Comparison of ENCODE assay signal across 31 cellular contexts in the genomic region with DNA sequence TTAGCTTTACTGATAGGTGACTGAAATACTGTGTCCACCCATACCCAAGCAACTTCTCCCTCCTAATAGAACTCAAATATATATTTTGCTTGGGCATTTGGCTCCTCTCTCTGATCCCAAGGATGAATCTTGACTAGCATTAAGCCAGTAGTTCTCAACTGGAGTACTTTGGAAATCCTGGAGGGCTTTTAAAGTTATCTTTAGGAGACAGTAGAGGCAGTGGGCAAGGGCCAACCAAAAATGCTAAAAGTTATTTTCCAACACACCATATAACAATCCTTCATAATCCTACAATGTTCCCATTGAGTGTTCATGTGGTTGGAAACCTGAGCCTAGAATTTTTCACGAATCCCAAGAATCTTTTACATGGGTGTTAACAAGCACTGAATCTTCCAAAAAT. TPM values are rescaled to one million over a fixed set of nuclear protein-coding genes. Genes with fewer than 3 reads are reported as not detected.
A peak's percentile ranks its signal among the peaks of the same experiment; 100 is the strongest.
DNase-seq lines count a peak whose midpoint lies in the region; ATAC-seq, FAIRE-seq and TF ChIP-seq lines count a peak whose summit lies in the region.
"Had no signal": no experiment of that assay in that cellular context is flagged by ENCODE, and none has a peak within 500 bp of the region (broad histone marks: within the 10 kb centered on the region; RNA-seq: fewer than 3 reads in every experiment).

No MANE protein-coding gene starts in this region.

- FAIRE-seq in A549 (lab: Jason Lieb, UNC): no peak
- FAIRE-seq: islet of Langerhans had no signal

- no peak overlapping the region for H3K4me3 ChIP-seq in A549
- H3K4me3 ChIP-seq in CD8-positive, alpha-beta memory T cell (ENCODE audit: low read length): no peak overlapping the region
- H3K4me3 ChIP-seq: GM23338, prostate gland had no signal

- peaks cover 11 to 32% (median 29%) of the 10 kb centered on the region in 3 donors for H3K4me1 Mint-ChIP-seq in CD8-positive, alpha-beta memory T cell
- H3K4me1 Mint-ChIP-seq in activated T-helper 17 cell treated with anti-CD3 and anti-CD28 coated beads, Interleukin-2, amount 50 U/mL, for 72 hours: peaks cover 6% of the 10 kb centered on the region
- H3K4me1 Mint-ChIP-seq in naive thymus-derived CD8-positive, alpha-beta T cell: peaks cover 8 to 26% (median 20%) of the 10 kb centered on the region in 4 donors
- H3K4me1 Mint-ChIP-seq: endodermal cell, GM23338 had no signal

- no peaks in the 10 kb centered on the region for H3K27me3 ChIP-seq in CD8-positive, alpha-beta memory T cell (ENCODE audit: insufficient read depth, low read length, poor library complexity, severe bottlenecking)

- H3K27ac Mint-ChIP-seq in CD8-positive, alpha-beta memory T cell: peak overlapping the region in 5 of 8 donors; percentile 21 to 68 (median 31)
- H3K27ac Mint-ChIP-seq in activated T-helper 17 cell treated with anti-CD3 and anti-CD28 coated beads, Interleukin-2, amount 50 U/mL, for 72 hours: peak overlapping the region; percentile 54
- H3K27ac Mint-ChIP-seq in naive thymus-derived CD8-positive, alpha-beta T cell: peak overlapping the region in 7 of 10 donors; percentile 9 to 77 (median 58)
- H3K27ac Mint-ChIP-seq: endodermal cell, GM23338 had no signal

- H3K9me3 ChIP-seq in A549: no peaks in the 10 kb centered on the region
- H3K9me3 ChIP-seq in CD8-positive, alpha-beta memory T cell (ENCODE audit: low read length): no peaks in the 10 kb centered on the region
- H3K9me3 ChIP-seq: prostate gland had no signal

- H3K36me3 Mint-ChIP-seq in CD8-positive, alpha-beta memory T cell: peaks cover 5 to 65% (median 15%) of the 10 kb centered on the region in 3 donors
- H3K36me3 Mint-ChIP-seq in activated T-helper 17 cell treated with anti-CD3 and anti-CD28 coated beads, Interleukin-2, amount 50 U/mL, for 72 hours (ENCODE audit: low read depth): peaks cover 77% of the 10 kb centered on the region
- peaks cover 6 to 57% (median 9%) of the 10 kb centered on the region in 3 donors for H3K36me3 Mint-ChIP-seq in naive thymus-derived CD8-positive, alpha-beta T cell

- WGBS in A549 (ENCODE audit: missing lambda C conversion rate): 86% methylated on average over 1 of the region's 1 CpG

- CTCF ChIA-PET in A549 (lab: Yijun Ruan, JAX): interaction anchor here (2.1 kb wide), 1 partner anchor 12 kb away, joined by 7 read pairs; no protein-coding TSS in a partner anchor
- CTCF ChIA-PET in CD8-positive, alpha-beta memory T cell (lab: Charles Lee): interaction anchor here (0.9 kb wide), 1 partner anchor 202 kb away, joined by 3 read pairs; no protein-coding TSS in a partner anchor

- DNase-seq in A549 (ENCODE audit: low read depth in 1 of 2, low spot score in 1 of 2) (no peak), DMS153 (lab: John Stamatoyannopoulos, UW) (no peak)
- DNase-seq in CD8-positive, alpha-beta memory T cell: no peak
- DNase-seq in naive thymus-derived CD8-positive, alpha-beta T cell: no peak
- DNase-seq: activated CD4-positive, alpha-beta T cell treated with anti-CD3 and anti-CD28 coated beads for 1 hour; activated CD8-positive, alpha-beta memory T cell treated with anti-CD3 and anti-CD28 coated beads, Interleukin-2, amount 50 U/mL, for 48 hours; activated CD8-positive, alpha-beta T cell treated with anti-CD3 and anti-CD28 coated beads for 36 hours; activated effector memory CD4-positive, alpha-beta T cell treated with Interleukin-2 at 50 U/mL for 16 hours; aorta; C1 segment of cervical spinal cord; caudate nucleus; cortex of kidney; endodermal cell; KG1; MM.1S; NCI-H2029 treated with DMSO at 0.1 percent for 48 hours; NCI-H524 treated with DMSO at 0.1 percent for 48 hours; NK-92 treated with Interleukin-12 subunit alpha and Interleukin-12 subunit beta, amount 100 ng/mL, for 24 hours; PC-3; SHP77; stimulated activated CD4-positive, alpha-beta T cell treated with anti-CD3 and anti-CD28 coated beads, Interleukin-12 subunit alpha, Interleukin-12 subunit beta, amount 100 ng/mL, for 4 hours; stimulated activated CD4-positive, alpha-beta T cell treated with anti-CD3 and anti-CD28 coated beads, Interleukin-4, amount 100 ng/mL, for 1 hour; trophoblast cell had no signal

- H3K9me3 Mint-ChIP-seq in CD8-positive, alpha-beta memory T cell: no peaks in the 10 kb centered on the region
- no peaks in the 10 kb centered on the region for H3K9me3 Mint-ChIP-seq in activated T-helper 17 cell treated with anti-CD3 and anti-CD28 coated beads, Interleukin-2, amount 50 U/mL, for 72 hours
- H3K9me3 Mint-ChIP-seq in naive thymus-derived CD8-positive, alpha-beta T cell: no peaks in the 10 kb centered on the region
- H3K9me3 Mint-ChIP-seq: activated CD8-positive, alpha-beta T cell treated with anti-CD3 and anti-CD28 coated beads for 36 hours; endodermal cell; GM23338 had no signal

- no peaks in the 10 kb centered on the region for H3K4me1 ChIP-seq in A549
- H3K4me1 ChIP-seq in CD8-positive, alpha-beta memory T cell (ENCODE audit: insufficient read depth, low read length): no peaks in the 10 kb centered on the region
- H3K4me1 ChIP-seq: prostate gland had no signal

- no peak for TF ChIP-seq EP300 in A549 (IDR thresholded peaks at IDR 0.05)

- TF ChIP-seq RAD21 in A549 (conservative IDR thresholded peaks at IDR 0.05 in 1 of 2, IDR thresholded peaks at IDR 0.05 in 1 of 2): no peak

- H3K27ac ChIP-seq in A549: no peak overlapping the region
- no peak overlapping the region for H3K27ac ChIP-seq in CD8-positive, alpha-beta memory T cell (ENCODE audit: low read depth, low read length)
- H3K27ac ChIP-seq: prostate gland had no signal

- no peak for TF ChIP-seq CTCF in A549 (IDR thresholded peaks at IDR 0.05)

- no peaks in the 10 kb centered on the region for H3K27me3 Mint-ChIP-seq in CD8-positive, alpha-beta memory T cell
- H3K27me3 Mint-ChIP-seq in activated T-helper 17 cell treated with anti-CD3 and anti-CD28 coated beads, Interleukin-2, amount 50 U/mL, for 72 hours: no peaks in the 10 kb centered on the region
- H3K27me3 Mint-ChIP-seq in naive thymus-derived CD8-positive, alpha-beta T cell: no peaks in the 10 kb centered on the region
- H3K27me3 Mint-ChIP-seq: activated CD8-positive, alpha-beta T cell treated with anti-CD3 and anti-CD28 coated beads for 36 hours; activated naive CD8-positive, alpha-beta T cell had no signal

- ATAC-seq in A549 (no peak), GM21529 (IDR thresholded peaks at IDR 0.05; ENCODE audit: unreplicated experiment) (no peak), HG02981 (IDR thresholded peaks at IDR 0.05; ENCODE audit: unreplicated experiment) (no peak)
- no peak for ATAC-seq in activated T-helper 17 cell treated with anti-CD3 and anti-CD28 coated beads, Interleukin-2, amount 50 U/mL, for 72 hours (replicated peaks)
- ATAC-seq in naive thymus-derived CD8-positive, alpha-beta T cell: no peak
- ATAC-seq: activated CD8-positive, alpha-beta T cell treated with anti-CD3 and anti-CD28 coated beads for 36 hours; GM23338; left lobe of liver had no signal

- no peak overlapping the region for H3K4me2 ChIP-seq in A549
- H3K4me2 ChIP-seq: GM23338 had no signal

- peaks cover 32% of the 10 kb centered on the region for H3K36me3 ChIP-seq in CD8-positive, alpha-beta memory T cell (ENCODE audit: insufficient read depth, low read length)

- no peak for TF ChIP-seq POLR2A in A549 (IDR thresholded peaks at IDR 0.05; ENCODE audit: low read length)

- POLR2A ChIA-PET in A549 (lab: Yijun Ruan, JAX): interaction anchor here (1.7 to 3.4 kb wide), 2 partner anchors 11 to 12 kb away, joined by 4 to 18 read pairs; a partner anchor contains a TSS
- POLR2A ChIA-PET in CD8-positive, alpha-beta memory T cell (lab: Charles Lee): no interaction called here
- POLR2A ChIA-PET in naive thymus-derived CD8-positive, alpha-beta T cell (lab: Charles Lee): no interaction called here

- H3K4me3 Mint-ChIP-seq in CD8-positive, alpha-beta memory T cell: no peak overlapping the region
- H3K4me3 Mint-ChIP-seq in activated T-helper 17 cell treated with anti-CD3 and anti-CD28 coated beads, Interleukin-2, amount 50 U/mL, for 72 hours: no peak overlapping the region
- no peak overlapping the region for H3K4me3 Mint-ChIP-seq in naive thymus-derived CD8-positive, alpha-beta T cell
- H3K4me3 Mint-ChIP-seq: activated CD8-positive, alpha-beta T cell treated with anti-CD3 and anti-CD28 coated beads for 36 hours; activated naive CD8-positive, alpha-beta T cell; endodermal cell; GM23338 had no signal

TF ChIP-seq in A549, 52 proteins besides CTCF, POLR2A, EP300 and RAD21 (continues in another document):
- TF ChIP-seq, protein P1, sequence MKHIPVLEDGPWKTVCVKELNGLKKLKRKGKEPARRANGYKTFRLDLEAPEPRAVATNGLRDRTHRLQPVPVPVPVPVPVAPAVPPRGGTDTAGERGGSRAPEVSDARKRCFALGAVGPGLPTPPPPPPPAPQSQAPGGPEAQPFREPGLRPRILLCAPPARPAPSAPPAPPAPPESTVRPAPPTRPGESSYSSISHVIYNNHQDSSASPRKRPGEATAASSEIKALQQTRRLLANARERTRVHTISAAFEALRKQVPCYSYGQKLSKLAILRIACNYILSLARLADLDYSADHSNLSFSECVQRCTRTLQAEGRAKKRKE (CRISPR knock-in tag; IDR thresholded peaks at IDR 0.05; ENCODE audit: low read depth): no peak
- TF ChIP-seq HOXA7 (CRISPR knock-in tag; IDR thresholded peaks at IDR 0.05): peak; percentile 72; the same call in 1 of the 2 replicates

RNA-seq across cellular contexts. Expression of a gene that starts 11.1 kb away (rescaled TPM):
- polyA plus RNA-seq in A549 (2011; rRNA removed) (140 and 161 TPM in 2 replicates), A549 (2017; fragmentation: RNase III; extraction: RNeasy Plus Mini Kit Qiagen cat#74134 plus additional on column Dnase treatment) (118 to 131 TPM (median 119 TPM) in 3 replicates)
- polyA plus RNA-seq in A549 (2012; cell fraction: cytosol; rRNA removed): 39.7 and 44.0 TPM in 2 replicates
- polyA plus RNA-seq in A549 (2012; cell fraction: nucleus; rRNA removed): 18.3 and 23.4 TPM in 2 replicates
- polyA minus RNA-seq in A549 (2011; rRNA and poly(A)+ RNA removed): 79.1 and 79.8 TPM in 2 replicates
- 100 to 1,000 TPM; 239 to 246 TPM for total RNA-seq in CD8-positive, alpha-beta memory T cell
- 29.4 TPM for polyA plus RNA-seq in CD8-positive, alpha-beta memory T cell
- 100 to 1,000 TPM in 1 of 2 donors, 10 to 100 TPM in 1; 73.0 to 159 TPM for total RNA-seq in activated T-helper 17 cell treated with anti-CD3 and anti-CD28 coated beads, Interleukin-2, amount 50 U/mL, for 72 hours
- 10 to 100 TPM; 43.4 to 49.0 TPM for total RNA-seq in naive thymus-derived CD8-positive, alpha-beta T cell
- polyA plus RNA-seq in naive thymus-derived CD8-positive, alpha-beta T cell: 10 to 100 TPM; 21.5 to 27.5 (median 24.1) TPM

RNA-seq across cellular contexts. Expression of a gene that starts 21.1 kb away (rescaled TPM):
- 544 and 615 TPM in 2 replicates for polyA plus RNA-seq in A549 (2011; rRNA removed)
- polyA plus RNA-seq in A549 (2012; cell fraction: cytosol; rRNA removed): 200 and 228 TPM in 2 replicates
- polyA plus RNA-seq in A549 (2012; cell fraction: nucleus; rRNA removed): 408 and 502 TPM in 2 replicates
- polyA plus RNA-seq in A549 (2017; fragmentation: RNase III; extraction: RNeasy Plus Mini Kit Qiagen cat#74134 plus additional on column Dnase treatment): 398 to 456 TPM (median 417 TPM) in 3 replicates
- 619 and 723 TPM in 2 replicates for polyA minus RNA-seq in A549 (2011; rRNA and poly(A)+ RNA removed)
- 100 to 1,000 TPM; 468 to 498 TPM for total RNA-seq in CD8-positive, alpha-beta memory T cell
- 171 TPM for polyA plus RNA-seq in CD8-positive, alpha-beta memory T cell
- 100 to 1,000 TPM; 220 to 398 TPM for total RNA-seq in activated T-helper 17 cell treated with anti-CD3 and anti-CD28 coated beads, Interleukin-2, amount 50 U/mL, for 72 hours
- total RNA-seq in naive thymus-derived CD8-positive, alpha-beta T cell: 100 to 1,000 TPM; 184 to 195 TPM
- 100 to 1,000 TPM; 130 to 164 (median 140) TPM for polyA plus RNA-seq in naive thymus-derived CD8-positive, alpha-beta T cell
